In the genomic region with DNA sequence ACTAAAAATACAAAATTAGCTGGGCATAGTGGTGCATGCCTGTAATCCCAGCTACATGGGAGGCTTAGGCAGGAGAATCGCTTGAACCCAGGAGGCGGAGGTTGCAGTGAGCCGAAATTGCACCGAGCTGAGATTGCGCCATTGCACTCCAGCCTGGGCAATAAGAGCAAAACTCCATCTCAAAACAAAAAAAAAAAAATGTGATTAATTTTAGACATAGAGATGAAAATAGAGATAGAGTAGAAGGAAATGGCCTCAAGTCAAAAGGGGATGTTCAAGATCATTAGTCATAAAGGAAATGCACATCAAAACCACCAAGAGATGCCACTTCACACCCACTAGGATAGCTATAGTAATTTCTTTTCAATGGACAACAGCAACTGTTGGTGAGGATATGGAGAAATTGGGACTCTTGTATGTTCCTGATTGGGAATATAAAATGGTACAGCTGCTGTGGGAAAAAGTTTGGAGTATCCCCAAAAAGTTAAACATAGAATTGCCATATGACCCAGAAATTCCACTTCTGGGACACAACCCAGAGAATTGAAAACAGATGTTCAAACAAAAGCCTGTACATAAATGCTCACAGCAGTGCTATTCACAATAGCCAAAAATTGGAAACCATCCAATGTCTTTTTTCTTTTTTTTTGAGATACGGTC, we compare ENCODE assay signal across 1 cellular context.
TF ChIP-seq lines count a peak whose summit lies in the region.

No MANE protein-coding gene starts in this region.

TF ChIP-seq in IMR-90, 13 proteins besides CTCF, POLR2A, EP300 and RAD21 (continued from another document):
- TF ChIP-seq MAZ (IDR thresholded peaks at IDR 0.05; ENCODE audit: borderline replicate concordance, low read depth, low read length) = no peak
- no peak for TF ChIP-seq SMC3 (IDR thresholded peaks at IDR 0.05; ENCODE audit: low read depth, low read length)
